Comparison of ENCODE assay signal across 9 cellular contexts in the genomic region with DNA sequence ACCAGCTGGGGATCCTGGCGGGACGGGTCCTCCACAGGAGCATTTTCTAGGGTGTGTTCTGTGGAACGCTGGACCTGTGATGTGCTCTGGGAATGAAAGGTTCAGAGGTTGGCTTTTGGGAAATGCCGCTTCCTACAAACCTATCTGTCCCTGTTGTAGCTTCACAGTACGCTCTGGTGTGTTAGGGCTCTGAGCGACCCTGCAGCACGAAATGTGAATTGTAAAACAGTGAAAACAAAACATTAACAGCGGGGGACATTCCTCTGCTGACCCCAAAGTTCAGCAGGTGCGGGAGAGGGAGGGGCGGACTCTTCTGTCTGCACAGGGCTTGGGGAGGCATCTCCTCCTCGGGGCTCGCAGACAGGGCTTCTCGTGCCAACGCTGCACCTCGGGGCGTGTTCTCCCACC.
DNase-seq lines count a peak whose midpoint lies in the region; ATAC-seq and TF ChIP-seq lines count a peak whose summit lies in the region.
"Had no signal": no experiment of that assay in that cellular context is flagged by ENCODE, and none has a peak within 500 bp of the region (broad histone marks: within the 10 kb centered on the region; RNA-seq: fewer than 3 reads in every experiment).

No MANE protein-coding gene starts in this region.

- H3K9me3 ChIP-seq in iPS-15b (ENCODE audit: control insufficient read depth, insufficient read depth, low read length) (no peaks in the 10 kb centered on the region), suprapubic skin (no peaks in the 10 kb centered on the region)

- no peak for TF ChIP-seq POLR2A in suprapubic skin (IDR thresholded peaks at IDR 0.05)

- H3K27ac ChIP-seq in suprapubic skin, result no peak overlapping the region
- H3K27ac ChIP-seq: BLaER1 had no signal

- H3K27me3 Mint-ChIP-seq in activated CD4-positive, alpha-beta T cell treated with anti-CD3 and anti-CD28 coated beads, Interleukin-2, amount 10 ng/mL, durations not matched to agents 7 days and 5 days, result peaks cover 16% of the 10 kb centered on the region
- peaks cover 11% of the 10 kb centered on the region for H3K27me3 Mint-ChIP-seq in activated B cell treated with CpG ODN at 0.5 μM for 24 hours

- H3K36me3 ChIP-seq in iPS-15b (ENCODE audit: control insufficient read depth, insufficient read depth, low read length) (no peaks in the 10 kb centered on the region), suprapubic skin (no peaks in the 10 kb centered on the region)
- H3K36me3 ChIP-seq: BLaER1 had no signal

- WGBS in suprapubic skin, result 8% methylated on average over 14 of the region's 16 CpGs

- H3K4me1 ChIP-seq in iPS-15b (ENCODE audit: control insufficient read depth, insufficient read depth, low read length) (peaks cover 6% of the 10 kb centered on the region), suprapubic skin (peaks cover 8% of the 10 kb centered on the region)

- no peaks in the 10 kb centered on the region for H3K36me3 Mint-ChIP-seq in activated CD4-positive, alpha-beta T cell treated with anti-CD3 and anti-CD28 coated beads, Interleukin-2, amount 10 ng/mL, durations not matched to agents 7 days and 5 days (ENCODE audit: low read depth)
- no peaks in the 10 kb centered on the region for H3K36me3 Mint-ChIP-seq in activated B cell treated with CpG ODN at 0.5 μM for 24 hours (ENCODE audit: low read depth)

- TF ChIP-seq CTCF in activated B cell treated with CpG ODN at 0.5 μM for 24 hours (IDR thresholded peaks at IDR 0.05), result no peak
- TF ChIP-seq CTCF in suprapubic skin (IDR thresholded peaks at IDR 0.05), result no peak

- peak overlapping the region; percentile 47 for H3K4me3 ChIP-seq in iPS-15b (ENCODE audit: low read depth, low read length)
- peak overlapping the region; percentile 43 for H3K4me3 ChIP-seq in suprapubic skin
- H3K4me3 ChIP-seq: BLaER1 had no signal

- ATAC-seq in activated B cell treated with CpG ODN at 0.5 μM for 24 hours (ENCODE audit: low read depth), result peak; percentile 63

- POLR2A ChIA-PET in activated CD4-positive, alpha-beta T cell treated with anti-CD3 and anti-CD28 coated beads, Interleukin-2, amount 10 ng/mL, durations not matched to agents 7 days and 5 days (lab: Charles Lee), result interaction anchor here (0.7 kb wide), 1 partner anchor 90 kb away, joined by 5 read pairs; no protein-coding TSS in a partner anchor
- POLR2A ChIA-PET in activated B cell treated with CpG ODN at 0.5 μM for 24 hours (lab: Charles Lee), result no interaction called here

- TF ChIP-seq EP300 in suprapubic skin (IDR thresholded peaks at IDR 0.05), result no peak

- H3K27ac Mint-ChIP-seq in activated CD4-positive, alpha-beta T cell treated with anti-CD3 and anti-CD28 coated beads, Interleukin-2, amount 10 ng/mL, durations not matched to agents 7 days and 5 days, result no peak overlapping the region
- no peak overlapping the region for H3K27ac Mint-ChIP-seq in activated B cell treated with CpG ODN at 0.5 μM for 24 hours

- peaks cover 17% of the 10 kb centered on the region for H3K4me1 Mint-ChIP-seq in activated CD4-positive, alpha-beta T cell treated with anti-CD3 and anti-CD28 coated beads, Interleukin-2, amount 10 ng/mL, durations not matched to agents 7 days and 5 days
- H3K4me1 Mint-ChIP-seq in activated B cell treated with CpG ODN at 0.5 μM for 24 hours, result peaks cover 4% of the 10 kb centered on the region

- H3K9me3 Mint-ChIP-seq in activated CD4-positive, alpha-beta T cell treated with anti-CD3 and anti-CD28 coated beads, Interleukin-2, amount 10 ng/mL, durations not matched to agents 7 days and 5 days, result no peaks in the 10 kb centered on the region
- peaks cover 4% of the 10 kb centered on the region for H3K9me3 Mint-ChIP-seq in activated B cell treated with CpG ODN at 0.5 μM for 24 hours

- H3K9ac ChIP-seq in iPS-15b (ENCODE audit: low read depth, low read length), result no peak overlapping the region
- H3K9ac ChIP-seq: BLaER1 had no signal

- CTCF ChIA-PET in activated CD4-positive, alpha-beta T cell treated with anti-CD3 and anti-CD28 coated beads, Interleukin-2, amount 10 ng/mL, durations not matched to agents 7 days and 5 days (lab: Charles Lee), result interaction anchor here (1.5 kb wide), 1 partner anchor 13 kb away, joined by 6 read pairs; no protein-coding TSS in a partner anchor
- CTCF ChIA-PET in activated B cell treated with CpG ODN at 0.5 μM for 24 hours (lab: Charles Lee), result interaction anchor here (1.2 kb wide), 1 partner anchor 380 kb away, joined by 5 read pairs; no protein-coding TSS in a partner anchor

- H3K27me3 ChIP-seq in iPS-15b (ENCODE audit: control insufficient read depth, insufficient read depth, low read length) (peaks cover 72% of the 10 kb centered on the region), suprapubic skin (peaks cover 38% of the 10 kb centered on the region)
- H3K27me3 ChIP-seq: BLaER1 had no signal

- no peak for DNase-seq in activated CD4-positive, alpha-beta T cell treated with anti-CD3 and anti-CD28 coated beads, Interleukin-2, amount 10 ng/mL, durations not matched to agents 7 days and 5 days
- no peak for DNase-seq in activated CD4-positive, alpha-beta T cell treated with anti-CD3 and anti-CD28 coated beads, Interleukin-2, amount 50 U/mL, for 48 hours
- no peak for DNase-seq in activated B cell treated with CpG ODN at 0.5 μM for 24 hours
- no peak for DNase-seq in suprapubic skin (ENCODE audit: low spot score in 2 of 2)
- DNase-seq in putamen (ENCODE audit: low spot score), result no peak
- no peak for DNase-seq in islet precursor cell
- DNase-seq in T1000 (lab: John Stamatoyannopoulos, UW), result no peak

- intact Hi-C loops in activated B cell treated with CpG ODN at 0.5 μM for 24 hours (cut with micrococcal nuclease), result no loop called here

- H3K4me3 Mint-ChIP-seq in activated CD4-positive, alpha-beta T cell treated with anti-CD3 and anti-CD28 coated beads, Interleukin-2, amount 10 ng/mL, durations not matched to agents 7 days and 5 days, result peak overlapping the region; percentile 64
- peak overlapping the region; percentile 84 for H3K4me3 Mint-ChIP-seq in activated B cell treated with CpG ODN at 0.5 μM for 24 hours
